19 cellular contexts compared by ENCODE assay signal in genomic region chr7:158618745-158619140, GRCh38. TPM values are rescaled to one million over a fixed set of nuclear protein-coding genes. Genes with fewer than 3 reads are reported as not detected.
DNase-seq lines count a peak whose midpoint lies in the region; FAIRE-seq and TF ChIP-seq lines count a peak whose summit lies in the region.
"Had no signal": no experiment of that assay in that cellular context is flagged by ENCODE, and none has a peak within 500 bp of the region (broad histone marks: within the 10 kb centered on the region; RNA-seq: fewer than 3 reads in every experiment).

No MANE protein-coding gene starts in this region.

- H3K27me3 ChIP-seq in HUES6 (ENCODE audit: control insufficient read depth, insufficient read depth, low read length) (no peaks in the 10 kb centered on the region), astrocyte (ENCODE audit: insufficient read depth, low read length) (no peaks in the 10 kb centered on the region), osteoblast (ENCODE audit: insufficient read depth, low read length) (no peaks in the 10 kb centered on the region)
- H3K27me3 ChIP-seq: BLaER1 had no signal

- peaks cover 2% of the 10 kb centered on the region for H3K4me1 Mint-ChIP-seq in activated CD4-positive, alpha-beta T cell treated with anti-CD3 and anti-CD28 coated beads, Interleukin-2, amount 10 ng/mL, durations not matched to agents 7 days and 5 days
- peaks cover 4% of the 10 kb centered on the region for H3K4me1 Mint-ChIP-seq in astrocyte (ENCODE audit: low read depth, unreplicated experiment)
- no peaks in the 10 kb centered on the region for H3K4me1 Mint-ChIP-seq in progenitor cell of endocrine pancreas (ENCODE audit: low read depth)
- H3K4me1 Mint-ChIP-seq: CD14-positive monocyte; CD4-positive, alpha-beta memory T cell had no signal

- H4K20me1 ChIP-seq in astrocyte (ENCODE audit: insufficient read depth, low read length) (no peaks in the 10 kb centered on the region), osteoblast (ENCODE audit: insufficient read depth, low read length) (no peaks in the 10 kb centered on the region)
- H4K20me1 ChIP-seq: BLaER1 had no signal

- H3K4me3 ChIP-seq in HUES6 (ENCODE audit: low read depth, low read length) (no peak overlapping the region), astrocyte (ENCODE audit: insufficient read depth, low read depth, low read length) (no peak overlapping the region), osteoblast (ENCODE audit: insufficient read depth, low read length) (no peak overlapping the region)
- H3K4me3 ChIP-seq: BLaER1, GM23248 had no signal

- FAIRE-seq in astrocyte (lab: Jason Lieb, UNC): no peak
- FAIRE-seq: GM12891 had no signal

- no peak overlapping the region for H2AFZ ChIP-seq in astrocyte (ENCODE audit: low read depth, low read length)
- H2AFZ ChIP-seq in osteoblast (ENCODE audit: low read length): no peak overlapping the region
- H2AFZ ChIP-seq: GM23248 had no signal

- H3K27ac ChIP-seq in HUES6 (ENCODE audit: low read depth, low read length) (peak overlapping the region; percentile 87), astrocyte (ENCODE audit: low read depth, low read length) (peak overlapping the region; percentile 56), osteoblast (ENCODE audit: low read depth, low read length) (peak overlapping the region; percentile 62)
- H3K27ac ChIP-seq: BLaER1, GM23248 had no signal

- H3K4me1 ChIP-seq in HUES6 (ENCODE audit: control insufficient read depth, insufficient read depth, low read length) (peaks cover 30% of the 10 kb centered on the region), astrocyte (ENCODE audit: insufficient read depth, low read length) (peaks cover 11% of the 10 kb centered on the region), osteoblast (ENCODE audit: insufficient read depth, low read length) (peaks cover 20% of the 10 kb centered on the region)

- no peaks in the 10 kb centered on the region for H3K27me3 Mint-ChIP-seq in activated CD4-positive, alpha-beta T cell treated with anti-CD3 and anti-CD28 coated beads, Interleukin-2, amount 10 ng/mL, durations not matched to agents 7 days and 5 days
- H3K27me3 Mint-ChIP-seq in astrocyte (ENCODE audit: low read depth, unreplicated experiment) (no peaks in the 10 kb centered on the region), progenitor cell of endocrine pancreas (no peaks in the 10 kb centered on the region)
- H3K27me3 Mint-ChIP-seq: CD4-positive, alpha-beta memory T cell had no signal

- peaks cover 38% of the 10 kb centered on the region for H3K36me3 Mint-ChIP-seq in activated CD4-positive, alpha-beta T cell treated with anti-CD3 and anti-CD28 coated beads, Interleukin-2, amount 10 ng/mL, durations not matched to agents 7 days and 5 days (ENCODE audit: low read depth)
- H3K36me3 Mint-ChIP-seq in astrocyte (ENCODE audit: low read depth, unreplicated experiment) (no peaks in the 10 kb centered on the region), progenitor cell of endocrine pancreas (ENCODE audit: insufficient read depth) (peaks cover 5% of the 10 kb centered on the region)

- H3K4me2 ChIP-seq in astrocyte (ENCODE audit: low read length) (peak overlapping the region; percentile 44), osteoblast (ENCODE audit: insufficient read depth, low read length) (no peak overlapping the region)
- H3K4me2 ChIP-seq: BLaER1 had no signal

- TF ChIP-seq CTCF in astrocyte (IDR thresholded peaks at IDR 0.05; ENCODE audit: insufficient read depth, low read depth, low read length) (no peak), osteoblast (IDR thresholded peaks at IDR 0.05; ENCODE audit: extremely low read depth, low read depth, low read length) (no peak), progenitor cell of endocrine pancreas (IDR thresholded peaks at IDR 0.05; ENCODE audit: unreplicated experiment) (no peak)

- DNase-seq in activated CD4-positive, alpha-beta T cell treated with anti-CD3 and anti-CD28 coated beads, Interleukin-2, amount 10 ng/mL, durations not matched to agents 7 days and 5 days: no peak
- DNase-seq in activated CD4-positive, alpha-beta T cell treated with anti-CD3 and anti-CD28 coated beads, Interleukin-2, amount 50 U/mL, for 1 hour: no peak
- DNase-seq in astrocyte (ENCODE audit: low read depth) (no peak), osteoblast (ENCODE audit: insufficient read length, low spot score, missing footprints) (no peak), GM03348 (ENCODE audit: low spot score) (no peak), progenitor cell of endocrine pancreas (ENCODE audit: low spot score, unreplicated experiment) (no peak), GF-D8 (lab: John Stamatoyannopoulos, UW) (no peak)
- DNase-seq: 8988T; Calu3; CD4-positive, alpha-beta memory T cell; DMS79 treated with DMSO at 0.1 percent for 48 hours; GM23248; H7; KBM-7 had no signal

- POLR2A ChIA-PET in activated CD4-positive, alpha-beta T cell treated with anti-CD3 and anti-CD28 coated beads, Interleukin-2, amount 10 ng/mL, durations not matched to agents 7 days and 5 days (lab: Charles Lee): no interaction called here

- H3K9ac ChIP-seq in HUES6 (ENCODE audit: low read length) (no peak overlapping the region), astrocyte (ENCODE audit: low read length) (peak overlapping the region; percentile 36)
- H3K9ac ChIP-seq: BLaER1, GM23248 had no signal

- H3K36me3 ChIP-seq in HUES6 (ENCODE audit: control insufficient read depth, insufficient read depth, low read length) (peaks cover 13% of the 10 kb centered on the region; the same call in 1 of the 2 replicates), astrocyte (ENCODE audit: insufficient read depth, low read length) (no peaks in the 10 kb centered on the region), osteoblast (ENCODE audit: insufficient read depth, low read length) (no peaks in the 10 kb centered on the region)

- no peak overlapping the region for H3K4me3 Mint-ChIP-seq in activated CD4-positive, alpha-beta T cell treated with anti-CD3 and anti-CD28 coated beads, Interleukin-2, amount 10 ng/mL, durations not matched to agents 7 days and 5 days
- H3K4me3 Mint-ChIP-seq in astrocyte (ENCODE audit: unreplicated experiment) (no peak overlapping the region), progenitor cell of endocrine pancreas (ENCODE audit: low read depth) (no peak overlapping the region)
- H3K4me3 Mint-ChIP-seq: CD14-positive monocyte; CD4-positive, alpha-beta memory T cell had no signal

- H3K79me2 ChIP-seq in astrocyte (ENCODE audit: insufficient read depth, low read length) (no peaks in the 10 kb centered on the region), osteoblast (ENCODE audit: insufficient read depth, low read length) (no peaks in the 10 kb centered on the region)

- H3K27ac Mint-ChIP-seq in activated CD4-positive, alpha-beta T cell treated with anti-CD3 and anti-CD28 coated beads, Interleukin-2, amount 10 ng/mL, durations not matched to agents 7 days and 5 days: peak overlapping the region; percentile 51
- no peak overlapping the region for H3K27ac Mint-ChIP-seq in astrocyte (ENCODE audit: unreplicated experiment)
- H3K27ac Mint-ChIP-seq in progenitor cell of endocrine pancreas: no peak overlapping the region
- H3K27ac Mint-ChIP-seq: CD4-positive, alpha-beta memory T cell had no signal

- H3K9me3 Mint-ChIP-seq in activated CD4-positive, alpha-beta T cell treated with anti-CD3 and anti-CD28 coated beads, Interleukin-2, amount 10 ng/mL, durations not matched to agents 7 days and 5 days: no peaks in the 10 kb centered on the region
- no peaks in the 10 kb centered on the region for H3K9me3 Mint-ChIP-seq in astrocyte (ENCODE audit: unreplicated experiment)
- no peaks in the 10 kb centered on the region for H3K9me3 Mint-ChIP-seq in progenitor cell of endocrine pancreas (ENCODE audit: low read depth)
- H3K9me3 Mint-ChIP-seq: CD14-positive monocyte; CD4-positive, alpha-beta memory T cell had no signal

- H3K9me3 ChIP-seq in HUES6 (ENCODE audit: control insufficient read depth, insufficient read depth, low read depth, low read length) (no peaks in the 10 kb centered on the region), astrocyte (ENCODE audit: insufficient read depth, low read depth, low read length) (no peaks in the 10 kb centered on the region), osteoblast (ENCODE audit: low read depth, low read length) (no peaks in the 10 kb centered on the region)
- H3K9me3 ChIP-seq: BLaER1 had no signal

- CTCF ChIA-PET in activated CD4-positive, alpha-beta T cell treated with anti-CD3 and anti-CD28 coated beads, Interleukin-2, amount 10 ng/mL, durations not matched to agents 7 days and 5 days (lab: Charles Lee): interaction anchor here (1.4 kb wide), 1 partner anchor 12 kb away, joined by 3 read pairs; no protein-coding TSS in a partner anchor

RNA-seq across cellular contexts. Expression of gene PTPRN2, which starts 31.1 kb away (rescaled TPM):
- 1 to 10 TPM; 2.6 to 2.7 TPM for total RNA-seq in activated CD4-positive, alpha-beta T cell treated with anti-CD3 and anti-CD28 coated beads, Interleukin-2, amount 10 ng/mL, durations not matched to agents 7 days and 5 days
- 0.09 TPM in 1 of 2 replicates, not detected in the other for total RNA-seq in astrocyte
- 0.36 and 0.88 TPM in 2 replicates for total RNA-seq in osteoblast
- 9.4 and 11.4 TPM in 2 replicates for total RNA-seq in progenitor cell of endocrine pancreas
- total RNA-seq: GM23248, IMR-90 had no signal
